In the genomic region with DNA sequence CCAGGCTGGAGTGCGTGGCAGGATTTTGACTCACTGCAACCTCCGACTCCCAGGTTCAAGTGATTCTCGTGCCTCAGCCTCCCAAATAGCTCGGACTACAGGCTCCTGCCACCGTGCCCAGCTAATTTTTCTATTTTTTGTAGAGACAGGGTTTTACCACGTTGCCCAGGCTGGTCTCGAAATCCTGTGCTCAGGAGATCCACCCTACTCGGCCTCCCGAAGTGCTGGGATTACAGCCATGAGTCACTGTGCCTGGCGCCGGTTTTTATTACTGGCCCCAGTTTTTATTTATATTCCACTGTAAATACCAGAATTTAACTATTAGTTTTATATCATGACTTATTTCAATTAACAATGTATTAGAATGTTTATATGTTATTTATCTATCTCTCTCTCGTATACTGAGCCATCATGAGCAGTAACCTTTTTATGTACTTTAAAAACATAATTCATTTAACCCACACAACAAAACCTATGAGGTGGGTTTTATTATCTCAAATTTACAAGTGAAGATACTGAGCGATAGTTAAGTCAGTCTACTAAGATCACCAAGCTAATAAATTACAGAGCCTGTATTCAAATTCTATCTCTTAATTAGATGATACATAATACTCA, we compare ENCODE assay signal across 17 cellular contexts. TPM values are rescaled to one million over a fixed set of nuclear protein-coding genes. Genes with fewer than 3 reads are reported as not detected.
DNase-seq lines count a peak whose midpoint lies in the region; ATAC-seq and TF ChIP-seq lines count a peak whose summit lies in the region.
"Had no signal": no experiment of that assay in that cellular context is flagged by ENCODE, and none has a peak within 500 bp of the region (broad histone marks: within the 10 kb centered on the region; RNA-seq: fewer than 3 reads in every experiment).

No MANE protein-coding gene starts in this region.

- no peak for TF ChIP-seq CTCF in LNCaP clone FGC (IDR thresholded peaks at IDR 0.05; ENCODE audit: control insufficient read depth, extremely low read depth, insufficient read depth)
- TF ChIP-seq CTCF in stomach (IDR thresholded peaks at IDR 0.05), result no peak

- H3K27ac ChIP-seq in stomach, result peak overlapping the region in 3 of 5 donors; percentile 34 to 51 (median 46)
- H3K27ac ChIP-seq: neutrophil, SJCRH30, upper lobe of left lung had no signal

- H3K9me3 ChIP-seq in stomach, result no peaks in the 10 kb centered on the region
- H3K9me3 ChIP-seq: neutrophil, SJCRH30, upper lobe of left lung had no signal

- H3K4me3 ChIP-seq in LNCaP clone FGC (ENCODE audit: low read depth, low read length) (no peak overlapping the region), stomach (no peak overlapping the region)
- H3K4me3 ChIP-seq: K562, SJCRH30, upper lobe of left lung had no signal

- 65 to 87% (median 79%) methylated on average over 13 of the region's 13 CpGs for WGBS in stomach, 5 donors

- intact Hi-C loops in stomach (cut with DNase I; ENCODE audit: low total_unique reads), result no loop called here

- TF ChIP-seq EP300 in stomach (IDR thresholded peaks at IDR 0.05), result no peak

- H3K27me3 ChIP-seq in stomach, result no peaks in the 10 kb centered on the region
- H3K27me3 ChIP-seq: neutrophil, SJCRH30, upper lobe of left lung had no signal

- DNase-seq in EH (ENCODE audit: low read depth), result peak; percentile 81
- DNase-seq in LNCaP clone FGC (ENCODE audit: low read depth), result peak; percentile 80
- DNase-seq in fibroblast of gingiva (ENCODE audit: low read depth), result peak; percentile 64
- no peak for DNase-seq in stomach
- DNase-seq: activated CD4-positive, alpha-beta memory T cell treated with anti-CD3 and anti-CD28 coated beads for 36 hours; CD4-positive, alpha-beta T cell; DND-41; H7; NCI-H146; NCI-H446; SJCRH30; upper lobe of left lung had no signal

- H3K4me1 ChIP-seq in stomach, result peaks cover 0 to 25% (median 18%) of the 10 kb centered on the region in 4 donors
- H3K4me1 ChIP-seq: SJCRH30 had no signal

- no peak for TF ChIP-seq POLR2A in stomach (IDR thresholded peaks at IDR 0.05)

- H3K36me3 ChIP-seq in stomach, result peaks cover 49 to 95% (median 92%) of the 10 kb centered on the region in 4 donors

- ATAC-seq in HG02759 (IDR thresholded peaks at IDR 0.05; ENCODE audit: unreplicated experiment), result no peak
- no peak for ATAC-seq in HG03565 (IDR thresholded peaks at IDR 0.05; ENCODE audit: unreplicated experiment)
- ATAC-seq in GM18868 (IDR thresholded peaks at IDR 0.05; ENCODE audit: unreplicated experiment), result no peak
- ATAC-seq: K562 had no signal

RNA-seq across cellular contexts. Expression of a gene that starts 47.8 kb away (rescaled TPM):
- total RNA-seq in stomach, result 100 to 1,000 TPM; 158 to 529 (median 237) TPM
- 10 to 100 TPM; 33.5 to 44.3 (median 35.6) TPM for polyA plus RNA-seq in stomach
